14 cellular contexts compared by ENCODE assay signal in the genomic region with DNA sequence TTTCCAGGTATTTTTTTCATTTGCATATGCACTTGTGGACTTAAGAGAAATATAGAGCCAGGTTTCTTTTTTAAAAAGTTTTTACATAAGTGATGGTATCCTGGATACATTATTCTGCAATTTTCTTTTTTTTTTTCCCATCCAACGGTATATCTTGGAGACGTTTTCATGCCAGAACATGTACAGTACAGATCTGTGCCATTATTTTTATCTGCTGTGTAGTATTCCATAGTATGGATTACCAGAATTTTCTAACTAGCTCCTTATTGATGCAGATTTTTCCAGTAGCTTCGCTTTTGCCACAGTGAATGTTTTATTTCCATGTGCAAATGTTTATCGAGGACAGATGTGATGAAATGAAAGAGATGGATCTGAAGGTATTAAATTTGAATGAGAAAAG. TPM values are rescaled to one million over a fixed set of nuclear protein-coding genes. Genes with fewer than 3 reads are reported as not detected.
A peak's percentile ranks its signal among the peaks of the same experiment; 100 is the strongest.
DNase-seq lines count a peak whose midpoint lies in the region; ATAC-seq and TF ChIP-seq lines count a peak whose summit lies in the region.
"Had no signal": no experiment of that assay in that cellular context is flagged by ENCODE, and none has a peak within 500 bp of the region (broad histone marks: within the 10 kb centered on the region; RNA-seq: fewer than 3 reads in every experiment).

No MANE protein-coding gene starts in this region.

- peak overlapping the region in 6 of 8 donors; percentile 1 to 84 (median 46) for H3K4me3 Mint-ChIP-seq in CD4-positive, alpha-beta memory T cell
- H3K4me3 Mint-ChIP-seq in activated T-helper 2 cell treated with anti-CD3 and anti-CD28 coated beads, Interferon-gamma antibody, Interleukin-2, Interleukin-4, amounts not matched to agents 10 μg/mL and 5 μg/mL and 100 μg/mL, durations not matched to agents 14 hours and 24 hours and 36 hours (ENCODE audit: low read depth), result no peak overlapping the region
- H3K4me3 Mint-ChIP-seq in memory B cell (no peak overlapping the region), MCF 10A (ENCODE audit: unreplicated experiment) (no peak overlapping the region)
- H3K4me3 Mint-ChIP-seq: nephron had no signal

- no peak for DNase-seq in CD4-positive, alpha-beta memory T cell
- DNase-seq in activated T-helper 2 cell treated with anti-CD3 and anti-CD28 coated beads, Interferon-gamma antibody, Interleukin-2, Interleukin-4, amounts not matched to agents 10 μg/mL and 5 μg/mL and 100 μg/mL, durations not matched to agents 14 hours and 24 hours and 36 hours (ENCODE audit: low spot score), result no peak
- DNase-seq in memory B cell (ENCODE audit: low spot score in 2 of 2), result no peak
- DNase-seq in MCF 10A (ENCODE audit: unreplicated experiment), result no peak
- DNase-seq: AML-193, KBM-7, NCI-H2029, SHP77 had no signal

- H3K27me3 ChIP-seq in CD4-positive, alpha-beta memory T cell (ENCODE audit: insufficient read depth, low read length), result no peaks in the 10 kb centered on the region

- H3K27me3 Mint-ChIP-seq in CD4-positive, alpha-beta memory T cell, result no peaks in the 10 kb centered on the region
- no peaks in the 10 kb centered on the region for H3K27me3 Mint-ChIP-seq in activated T-helper 2 cell treated with anti-CD3 and anti-CD28 coated beads, Interferon-gamma antibody, Interleukin-2, Interleukin-4, amounts not matched to agents 10 μg/mL and 5 μg/mL and 100 μg/mL, durations not matched to agents 14 hours and 24 hours and 36 hours (ENCODE audit: low read depth)
- no peaks in the 10 kb centered on the region for H3K27me3 Mint-ChIP-seq in memory B cell
- H3K27me3 Mint-ChIP-seq in MCF 10A (ENCODE audit: insufficient read depth, unreplicated experiment), result no peaks in the 10 kb centered on the region

- H3K9me3 Mint-ChIP-seq in CD4-positive, alpha-beta memory T cell, result no peaks in the 10 kb centered on the region
- no peaks in the 10 kb centered on the region for H3K9me3 Mint-ChIP-seq in activated T-helper 2 cell treated with anti-CD3 and anti-CD28 coated beads, Interferon-gamma antibody, Interleukin-2, Interleukin-4, amounts not matched to agents 10 μg/mL and 5 μg/mL and 100 μg/mL, durations not matched to agents 14 hours and 24 hours and 36 hours
- H3K9me3 Mint-ChIP-seq in memory B cell (no peaks in the 10 kb centered on the region), MCF 10A (ENCODE audit: unreplicated experiment) (no peaks in the 10 kb centered on the region)
- H3K9me3 Mint-ChIP-seq: nephron had no signal

- peaks cover 27 to 42% of the 10 kb centered on the region in 2 donors for H3K36me3 Mint-ChIP-seq in CD4-positive, alpha-beta memory T cell
- H3K36me3 Mint-ChIP-seq in activated T-helper 2 cell treated with anti-CD3 and anti-CD28 coated beads, Interferon-gamma antibody, Interleukin-2, Interleukin-4, amounts not matched to agents 10 μg/mL and 5 μg/mL and 100 μg/mL, durations not matched to agents 14 hours and 24 hours and 36 hours (ENCODE audit: low read depth), result peaks cover 66% of the 10 kb centered on the region
- peaks cover 24% of the 10 kb centered on the region for H3K36me3 Mint-ChIP-seq in memory B cell
- H3K36me3 Mint-ChIP-seq in MCF 10A (ENCODE audit: insufficient read depth, unreplicated experiment), result no peaks in the 10 kb centered on the region

- H3K36me3 ChIP-seq in CD4-positive, alpha-beta memory T cell (ENCODE audit: insufficient read depth, low read length), result peaks cover 10% of the 10 kb centered on the region
- H3K36me3 ChIP-seq in HEK293 (ENCODE audit: control insufficient read depth in 2 of 2, insufficient read depth in 1 of 2, low read length in 2 of 2), result no peaks in the 10 kb centered on the region
- H3K36me3 ChIP-seq: suprapubic skin had no signal

- no peaks in the 10 kb centered on the region for H3K9me3 ChIP-seq in CD4-positive, alpha-beta memory T cell (ENCODE audit: control insufficient read depth in 1 of 2, low read length in 2 of 2)
- H3K9me3 ChIP-seq in HEK293 (ENCODE audit: control insufficient read depth, insufficient read depth, low read depth, low read length), result no peaks in the 10 kb centered on the region
- H3K9me3 ChIP-seq: suprapubic skin had no signal

- CTCF ChIA-PET in CD4-positive, alpha-beta memory T cell (lab: Charles Lee; ENCODE audit: partially characterized antibody), result interaction anchor here (0.8 to 4.1 kb wide), 11 partner anchors 10 to 210 kb away, joined by 3 to 36 read pairs (median 5); a partner anchor contains a TSS
- CTCF ChIA-PET in HEK293 (lab: Yijun Ruan, JAX) (interaction anchor here (0.8 kb wide), 1 partner anchor 34 kb away, joined by 5 read pairs; a partner anchor contains a TSS), MCF 10A (lab: Yijun Ruan, JAX) (interaction anchor here (1.5 to 1.8 kb wide), 2 partner anchors 14 to 53 kb away, joined by 3 to 5 read pairs; no protein-coding TSS in a partner anchor)

- POLR2A ChIA-PET in CD4-positive, alpha-beta memory T cell (lab: Charles Lee; ENCODE audit: partially characterized antibody), result interaction anchor here (1.1 to 11.7 kb wide), 5 partner anchors 8 to 54 kb away, joined by 3 to 196 read pairs (median 30); a partner anchor contains a TSS
- POLR2A ChIA-PET in HEK293 (lab: Yijun Ruan, JAX), result no interaction called here
- POLR2A ChIA-PET in MCF 10A (lab: Yijun Ruan, JAX), result interaction anchor here (0.6 to 1.2 kb wide), 3 partner anchors 28 to 181 kb away, joined by 3 to 4 read pairs (median 3); no protein-coding TSS in a partner anchor

- H3K27ac ChIP-seq in CD4-positive, alpha-beta memory T cell (ENCODE audit: low read depth, low read length), result peak overlapping the region; percentile 83
- no peak overlapping the region for H3K27ac ChIP-seq in HEK293 (ENCODE audit: extremely low read depth, low read depth, low read length)
- H3K27ac ChIP-seq: suprapubic skin had no signal

- TF ChIP-seq CTCF in HEK293 (tag by site-specific recombination; IDR thresholded peaks at IDR 0.05) (no peak), MCF 10A (IDR thresholded peaks at IDR 0.05; ENCODE audit: unreplicated experiment) (no peak)

- no TSS peak for BruUV-seq in MCF 10A (replicated peaks; lab: Mats Ljungman, UMichigan)

- no peak for ATAC-seq in memory B cell (ENCODE audit: low read depth)
- no peak for ATAC-seq in GM21619 (IDR thresholded peaks at IDR 0.05; ENCODE audit: unreplicated experiment)
- ATAC-seq in activated CD4-positive, CD25-positive, alpha-beta regulatory T cell treated with anti-CD3 and anti-CD28 coated beads, Interleukin-2, amount 50 U/mL, for 24 hours, result no peak

- intact Hi-C loops in CD4-positive, alpha-beta memory T cell (cut with micrococcal nuclease), result no loop called here
- intact Hi-C loops in activated T-helper 2 cell treated with anti-CD3 and anti-CD28 coated beads, Interferon-gamma antibody, Interleukin-2, Interleukin-4, amounts not matched to agents 10 μg/mL and 5 μg/mL and 100 μg/mL, durations not matched to agents 14 hours and 24 hours and 36 hours (cut with micrococcal nuclease), result no loop called here
- intact Hi-C loops in MCF 10A (cut with micrococcal nuclease), result no loop called here

- peaks cover 51 to 69% (median 58%) of the 10 kb centered on the region in 4 donors for H3K4me1 Mint-ChIP-seq in CD4-positive, alpha-beta memory T cell
- H3K4me1 Mint-ChIP-seq in activated T-helper 2 cell treated with anti-CD3 and anti-CD28 coated beads, Interferon-gamma antibody, Interleukin-2, Interleukin-4, amounts not matched to agents 10 μg/mL and 5 μg/mL and 100 μg/mL, durations not matched to agents 14 hours and 24 hours and 36 hours (ENCODE audit: low read depth), result peaks cover 63% of the 10 kb centered on the region
- H3K4me1 Mint-ChIP-seq in memory B cell, result peaks cover 38% of the 10 kb centered on the region
- no peaks in the 10 kb centered on the region for H3K4me1 Mint-ChIP-seq in MCF 10A (ENCODE audit: insufficient read depth, unreplicated experiment)
- H3K4me1 Mint-ChIP-seq: nephron had no signal

- H3K27ac Mint-ChIP-seq in CD4-positive, alpha-beta memory T cell, result peak overlapping the region; percentile 96 to 100 (median 99)
- H3K27ac Mint-ChIP-seq in activated T-helper 2 cell treated with anti-CD3 and anti-CD28 coated beads, Interferon-gamma antibody, Interleukin-2, Interleukin-4, amounts not matched to agents 10 μg/mL and 5 μg/mL and 100 μg/mL, durations not matched to agents 14 hours and 24 hours and 36 hours, result peak overlapping the region; percentile 86
- peak overlapping the region; percentile 80 for H3K27ac Mint-ChIP-seq in memory B cell
- H3K27ac Mint-ChIP-seq in MCF 10A (ENCODE audit: low read depth, unreplicated experiment), result no peak overlapping the region
- H3K27ac Mint-ChIP-seq: nephron had no signal

- peaks cover 73% of the 10 kb centered on the region for H3K4me1 ChIP-seq in CD4-positive, alpha-beta memory T cell (ENCODE audit: insufficient read depth, low read length)
- H3K4me1 ChIP-seq in HEK293 (ENCODE audit: control insufficient read depth, insufficient read depth, low read length), result no peaks in the 10 kb centered on the region
- H3K4me1 ChIP-seq: suprapubic skin had no signal

- H3K4me3 ChIP-seq in CD4-positive, alpha-beta memory T cell (ENCODE audit: low read length in 2 of 2), result peak overlapping the region in 1 of 2 donors; percentile 22
- no peak overlapping the region for H3K4me3 ChIP-seq in HEK293 (ENCODE audit: low read depth, low read length)
- H3K4me3 ChIP-seq: suprapubic skin had no signal

TF ChIP-seq in HEK293, 187 proteins besides CTCF, POLR2A, EP300 and RAD21 (continues in another document):
- no peak for TF ChIP-seq KLF7 (tag by site-specific recombination; IDR thresholded peaks at IDR 0.05; ENCODE audit: borderline replicate concordance)
- TF ChIP-seq ZNF146 (tag by site-specific recombination; IDR thresholded peaks at IDR 0.05), result peak; percentile 52
- TF ChIP-seq ZNF48 (tag by site-specific recombination; IDR thresholded peaks at IDR 0.05), result no peak

RNA-seq across cellular contexts. Expression of a gene that starts 34.1 kb away (rescaled TPM):
- total RNA-seq in CD4-positive, alpha-beta memory T cell, result 10 to 100 TPM; 54.3 to 55.1 TPM
- 10 to 100 TPM; 17.3 to 36.7 TPM for polyA plus RNA-seq in CD4-positive, alpha-beta memory T cell
- total RNA-seq in activated T-helper 2 cell treated with anti-CD3 and anti-CD28 coated beads, Interferon-gamma antibody, Interleukin-2, Interleukin-4, amounts not matched to agents 10 μg/mL and 5 μg/mL and 100 μg/mL, durations not matched to agents 14 hours and 24 hours and 36 hours, result 109 and 111 TPM in 2 replicates
- total RNA-seq in MCF 10A (2022), result not detected in 2 replicates
- total RNA-seq: G401 had no signal

Comparison
In these comparisons a context has a peak if more than half of its experiments do, and no peak if none do; other contexts are left out.
1. H3K4me3 Mint-ChIP-seq: peak in CD4-positive, alpha-beta memory T cell (6 of 8); none in activated T-helper 2 cell treated with anti-CD3 and anti-CD28 coated beads, Interferon-gamma antibody, Interleukin-2, Interleukin-4, amounts not matched to agents 10 μg/mL and 5 μg/mL and 100 μg/mL, durations not matched to agents 14 hours and 24 hours and 36 hours (single experiment), memory B cell (single experiment) and MCF 10A (single experiment).
2. RNA of a gene that starts 34.1 kb away (total RNA-seq): 109 to 111 TPM in activated T-helper 2 cell treated with anti-CD3 and anti-CD28 coated beads, Interferon-gamma antibody, Interleukin-2, Interleukin-4, amounts not matched to agents 10 μg/mL and 5 μg/mL and 100 μg/mL, durations not matched to agents 14 hours and 24 hours and 36 hours and 54.3 to 55.1 TPM in CD4-positive, alpha-beta memory T cell; not detected in MCF 10A; every median in the first group is over 10 times any median in the second.